In the genomic region with DNA sequence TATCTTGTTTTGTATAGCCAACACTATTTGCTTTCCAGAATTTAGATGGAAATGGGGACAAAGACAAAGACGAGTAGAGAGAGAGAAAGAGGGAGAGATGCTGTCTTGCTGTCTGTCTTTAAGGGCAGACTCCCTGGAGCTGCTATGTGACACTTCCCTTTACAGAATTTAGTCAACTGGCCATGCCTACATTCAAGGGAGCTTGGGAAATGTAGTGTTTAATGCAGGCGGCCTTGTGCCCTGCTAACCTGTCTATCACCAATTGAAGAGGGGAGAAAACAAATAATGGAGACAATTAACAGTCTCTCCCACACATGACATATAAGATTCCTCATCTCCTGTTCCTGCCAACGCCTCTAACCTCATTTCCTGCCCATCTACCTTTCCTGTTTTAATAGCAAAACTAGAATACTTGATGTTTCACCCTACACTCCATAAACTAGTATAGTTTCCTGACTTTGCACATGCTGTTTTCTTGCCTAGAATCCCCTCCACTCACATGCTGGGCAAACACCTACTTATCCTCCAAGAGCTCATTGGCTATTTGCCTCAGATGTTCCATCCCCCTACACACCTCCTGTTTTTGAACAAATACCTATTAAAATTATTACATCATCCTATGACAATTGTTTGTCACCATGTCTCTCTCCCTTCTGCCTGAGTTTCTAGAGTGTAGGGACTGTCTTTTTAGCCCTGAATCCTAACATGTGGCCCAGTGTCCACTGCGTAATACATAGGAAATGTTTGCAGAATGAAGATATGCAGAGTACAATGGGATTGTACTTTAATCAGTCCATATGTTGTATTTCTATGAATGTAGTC, we compare ENCODE assay signal across 10 cellular contexts.
DNase-seq lines count a peak whose midpoint lies in the region; ATAC-seq and TF ChIP-seq lines count a peak whose summit lies in the region.
"Had no signal": no experiment of that assay in that cellular context is flagged by ENCODE, and none has a peak within 500 bp of the region (broad histone marks: within the 10 kb centered on the region; RNA-seq: fewer than 3 reads in every experiment).

No MANE protein-coding gene starts in this region.

- peak; percentile 8 for DNase-seq in activated CD4-positive, alpha-beta T cell treated with anti-CD3 and anti-CD28 coated beads for 48 hours
- no peak for DNase-seq in activated CD4-positive, alpha-beta T cell treated with anti-CD3 and anti-CD28 coated beads, Interleukin-2, amount 50 U/mL, for 1 hour
- peak; percentile 83 for DNase-seq in NCI-H510A treated with DMSO at 0.1 percent for 48 hours (lab: John Stamatoyannopoulos, UW)
- DNase-seq in progenitor cell of endocrine pancreas (ENCODE audit: low spot score, unreplicated experiment) = no peak
- DNase-seq in Caco-2 = no peak
- DNase-seq: left lung had no signal

- ATAC-seq in GM21360 (IDR thresholded peaks at IDR 0.05; ENCODE audit: unreplicated experiment) (no peak), GM21619 (IDR thresholded peaks at IDR 0.05; ENCODE audit: unreplicated experiment) (no peak)
- ATAC-seq: left lung had no signal

- H3K27me3 ChIP-seq in Caco-2 (replicated peaks; ENCODE audit: control insufficient read depth, insufficient read depth, low read length) = no peaks in the 10 kb centered on the region
- H3K27me3 ChIP-seq: breast epithelium, left lung had no signal

- H3K4me3 ChIP-seq in Caco-2 (ENCODE audit: low read depth, low read length) = no peak overlapping the region
- H3K4me3 ChIP-seq: breast epithelium, left lung had no signal

- no TSS peak for BruUV-seq in Caco-2 (replicated peaks; lab: Mats Ljungman, UMichigan)

- peak overlapping the region; percentile 12 for H3K4me3 Mint-ChIP-seq in activated naive CD8-positive, alpha-beta T cell
- no peak overlapping the region for H3K4me3 Mint-ChIP-seq in progenitor cell of endocrine pancreas (ENCODE audit: low read depth)
- no peak overlapping the region for H3K4me3 Mint-ChIP-seq in Caco-2 (ENCODE audit: unreplicated experiment)

- no peaks in the 10 kb centered on the region for H3K9me3 ChIP-seq in Caco-2
- H3K9me3 ChIP-seq: breast epithelium, left lung had no signal

- CTCF ChIA-PET in Caco-2 (lab: Charles Lee) = no interaction called here

- intact Hi-C loops in Caco-2 (cut with micrococcal nuclease; ENCODE audit: unreplicated experiment) = no loop called here

- H3K4me1 Mint-ChIP-seq in activated naive CD8-positive, alpha-beta T cell (ENCODE audit: low read depth) = peaks cover 61% of the 10 kb centered on the region
- H3K4me1 Mint-ChIP-seq in progenitor cell of endocrine pancreas (ENCODE audit: low read depth) = peaks cover 12% of the 10 kb centered on the region
- H3K4me1 Mint-ChIP-seq in Caco-2 (ENCODE audit: low read depth, unreplicated experiment) = peaks cover 14% of the 10 kb centered on the region

- H3K36me3 ChIP-seq in Caco-2 (ENCODE audit: control insufficient read depth, insufficient read depth, low read length) = no peaks in the 10 kb centered on the region
- H3K36me3 ChIP-seq: breast epithelium, left lung had no signal

- H3K27me3 Mint-ChIP-seq in activated naive CD8-positive, alpha-beta T cell = no peaks in the 10 kb centered on the region
- H3K27me3 Mint-ChIP-seq in progenitor cell of endocrine pancreas (peaks cover 9% of the 10 kb centered on the region), Caco-2 (ENCODE audit: insufficient read depth, unreplicated experiment) (no peaks in the 10 kb centered on the region)

- POLR2A ChIA-PET in Caco-2 (lab: Charles Lee) = no interaction called here

- peaks cover 4% of the 10 kb centered on the region for H3K4me1 ChIP-seq in Caco-2
- H3K4me1 ChIP-seq: breast epithelium, left lung had no signal

- no peaks in the 10 kb centered on the region for H3K9me3 Mint-ChIP-seq in activated naive CD8-positive, alpha-beta T cell (ENCODE audit: low read depth)
- H3K9me3 Mint-ChIP-seq in progenitor cell of endocrine pancreas (ENCODE audit: low read depth) (no peaks in the 10 kb centered on the region), Caco-2 (ENCODE audit: unreplicated experiment) (no peaks in the 10 kb centered on the region)

- no peak for TF ChIP-seq CTCF in progenitor cell of endocrine pancreas (IDR thresholded peaks at IDR 0.05; ENCODE audit: unreplicated experiment)
- TF ChIP-seq CTCF in Caco-2 (IDR thresholded peaks at IDR 0.05; ENCODE audit: insufficient read depth in 1 of 2, low read depth in 1 of 2, low read length in 1 of 2, severe bottlenecking in 1 of 2, unreplicated experiment in 1 of 2) = no peak

- peaks cover 2% of the 10 kb centered on the region for H3K36me3 Mint-ChIP-seq in activated naive CD8-positive, alpha-beta T cell
- H3K36me3 Mint-ChIP-seq in progenitor cell of endocrine pancreas (ENCODE audit: insufficient read depth) = no peaks in the 10 kb centered on the region
- no peaks in the 10 kb centered on the region for H3K36me3 Mint-ChIP-seq in Caco-2 (ENCODE audit: insufficient read depth, unreplicated experiment)

- peak overlapping the region; percentile 76 for H3K27ac Mint-ChIP-seq in activated naive CD8-positive, alpha-beta T cell
- H3K27ac Mint-ChIP-seq in progenitor cell of endocrine pancreas (peak overlapping the region; percentile 59), Caco-2 (ENCODE audit: unreplicated experiment) (no peak overlapping the region)

Comparison
In these comparisons a context has a peak if more than half of its experiments do, and no peak if none do; other contexts are left out.
1. DNase-seq: peak in activated CD4-positive, alpha-beta T cell treated with anti-CD3 and anti-CD28 coated beads for 48 hours (single experiment) and NCI-H510A treated with DMSO at 0.1 percent for 48 hours (single experiment); none in activated CD4-positive, alpha-beta T cell treated with anti-CD3 and anti-CD28 coated beads, Interleukin-2, amount 50 U/mL, for 1 hour (single experiment), progenitor cell of endocrine pancreas (single experiment) and Caco-2 (0 of 2).